Comparison of ENCODE assay signal across 22 cellular contexts in genomic region chr3:186273586-186273985, GRCh38.
"Had no signal": no experiment of that assay in that cellular context is flagged by ENCODE, and none has a peak within 500 bp of the region (broad histone marks: within the 10 kb centered on the region; RNA-seq: fewer than 3 reads in every experiment).

No MANE protein-coding gene starts in this region.

- FAIRE-seq: endometrium, frontal cortex, islet of Langerhans, pancreas had no signal

- DNase-seq: colonic mucosa; dermis blood vessel endothelial cell; effector memory CD8-positive, alpha-beta T cell; erythroblast; hippocampal formation; left colon; natural killer cell; pancreas; sigmoid colon; stimulated activated CD4-positive, alpha-beta T cell treated with anti-CD3 and anti-CD28 coated beads, Interleukin-2, amount 100 ng/mL, for 24 hours; stimulated activated CD4-positive, alpha-beta T cell treated with anti-CD3 and anti-CD28 coated beads, Interleukin-4, amount 100 ng/mL, for 24 hours; stimulated activated naive CD4-positive, alpha-beta T cell treated with Interleukin-2 at 50 U/mL for 16 hours; stomach; thyroid gland; trophoblast cell had no signal

- ATAC-seq: effector memory CD8-positive, alpha-beta T cell; left colon; natural killer cell; pancreas; stimulated activated effector memory CD8-positive, alpha-beta T cell treated with anti-CD3 and anti-CD28 coated beads, Interleukin-12 subunit alpha, Interleukin-12 subunit beta, amount 100 ng/mL, for 72 hours had no signal

- H3K27me3 ChIP-seq: colonic mucosa, neutrophil, pancreas, sigmoid colon, thyroid gland, vagina had no signal

- H3K36me3 ChIP-seq: colonic mucosa, pancreas, thyroid gland, vagina had no signal

- H3K4me3 ChIP-seq: colonic mucosa, lung, pancreas, sigmoid colon, stomach, thyroid gland, vagina had no signal

- H3K9me3 ChIP-seq: colonic mucosa, neutrophil, pancreas, sigmoid colon, stomach, thyroid gland, vagina had no signal

- H3K4me1 ChIP-seq: colonic mucosa, pancreas, sigmoid colon, stomach, thyroid gland, vagina had no signal

- H3K27ac ChIP-seq: colonic mucosa, neutrophil, pancreas, stomach, thyroid gland, vagina had no signal
